8 cellular contexts compared by ENCODE assay signal in genomic region chr1:159944623-159945455, GRCh38. TPM values are rescaled to one million over a fixed set of nuclear protein-coding genes. Genes with fewer than 3 reads are reported as not detected.
DNase-seq lines count a peak whose midpoint lies in the region; ATAC-seq lines count a peak whose summit lies in the region.

No MANE protein-coding gene starts in this region.

- H3K27me3 ChIP-seq in right cardiac atrium (ENCODE audit: control insufficient read depth, insufficient read depth) (no peaks in the 10 kb centered on the region), skeletal muscle satellite cell (ENCODE audit: control insufficient read depth, insufficient read depth, low read length) (peaks cover 67% of the 10 kb centered on the region)

- H3K27ac ChIP-seq in right cardiac atrium (ENCODE audit: low read length), result no peak overlapping the region

- CTCF ChIA-PET in T-cell (lab: Charles Lee), result interaction anchor here (0.8 to 3.4 kb wide), 3 partner anchors 52 to 149 kb away, joined by 3 to 15 read pairs (median 5); no protein-coding TSS in a partner anchor

- H3K4me2 ChIP-seq in skeletal muscle satellite cell (ENCODE audit: low read length), result peak overlapping the region; percentile 91

- peaks cover 7 to 13% (median 12%) of the 10 kb centered on the region in 3 donors for H3K4me1 Mint-ChIP-seq in T-cell

- H3K4me3 ChIP-seq in right cardiac atrium (ENCODE audit: low read length) (peak overlapping the region; percentile 30), skeletal muscle satellite cell (ENCODE audit: low read length) (peak overlapping the region; percentile 70)

- peak overlapping the region; percentile 51 to 74 (median 62) for H3K4me3 Mint-ChIP-seq in T-cell

- no peaks in the 10 kb centered on the region for H3K9me3 ChIP-seq in right cardiac atrium (ENCODE audit: control insufficient read depth, low read length)
- no peaks in the 10 kb centered on the region for H3K9me3 ChIP-seq in skeletal muscle satellite cell (replicated peaks; ENCODE audit: low read length)

- peak overlapping the region in 1 of 2 donors; percentile 38 for H3K27ac Mint-ChIP-seq in T-cell

- 28% methylated on average over 11 of the region's 11 CpGs for WGBS in right cardiac atrium

- H3K36me3 ChIP-seq in skeletal muscle satellite cell (ENCODE audit: insufficient read depth, low read length), result no peaks in the 10 kb centered on the region

- ATAC-seq in T-cell (replicated peaks in 1 of 4), result no peak
- no peak for ATAC-seq in right cardiac atrium
- no peak for ATAC-seq in GM19023 (IDR thresholded peaks at IDR 0.05; ENCODE audit: unreplicated experiment)
- ATAC-seq in HG03196 (IDR thresholded peaks at IDR 0.05; ENCODE audit: unreplicated experiment), result no peak

- H3K36me3 Mint-ChIP-seq in T-cell, result no peaks in the 10 kb centered on the region

- H3K9ac ChIP-seq in skeletal muscle satellite cell (ENCODE audit: low read depth, low read length), result no peak overlapping the region

- intact Hi-C loops in right cardiac atrium (cut with DNase I), result no loop called here

- POLR2A ChIA-PET in T-cell (lab: Charles Lee), result no interaction called here

- peaks cover 30 to 40% of the 10 kb centered on the region in 2 donors for H3K27me3 Mint-ChIP-seq in T-cell

- peak; percentile 44 for DNase-seq in NCI-H2107 treated with DMSO at 0.1 percent for 48 hours (lab: John Stamatoyannopoulos, UW; ENCODE audit: unreplicated experiment)
- no peak for DNase-seq in NCI-H2107 (lab: John Stamatoyannopoulos, UW)
- DNase-seq in T-cell, result no peak
- DNase-seq in right cardiac atrium, result no peak
- no peak for DNase-seq in stimulated activated naive CD4-positive, alpha-beta T cell treated with Interleukin-2 at 50 U/mL for 16 hours (lab: John Stamatoyannopoulos, UW)

- no peaks in the 10 kb centered on the region for H3K9me3 Mint-ChIP-seq in T-cell

- no peaks in the 10 kb centered on the region for H3K4me1 ChIP-seq in right cardiac atrium (ENCODE audit: control insufficient read depth, insufficient read depth, low read length)
- H3K4me1 ChIP-seq in skeletal muscle satellite cell (ENCODE audit: control insufficient read depth, insufficient read depth, low read length), result peaks cover 8% of the 10 kb centered on the region

RNA-seq across cellular contexts. Expression of gene IGSF9, which starts 0.6 kb away (rescaled TPM):
- total RNA-seq in T-cell, result under 1 TPM in 3 of 5 donors, not detected in 2; 0.06 to 0.16 (median 0.12) TPM
- total RNA-seq in right cardiac atrium, result 1 to 10 TPM in 3 of 4 donors, under 1 TPM in 1; 0.17 to 2.7 (median 2.3) TPM
- polyA plus RNA-seq in right cardiac atrium, result 1.3 TPM
- not detected in 2 replicates for total RNA-seq in skeletal muscle satellite cell (2012; rRNA removed)

RNA-seq across cellular contexts. Expression of gene SLAMF9, which starts 9.2 kb away (rescaled TPM):
- total RNA-seq in T-cell, result not detected
- not detected for total RNA-seq in right cardiac atrium
- polyA plus RNA-seq in right cardiac atrium, result not detected
- not detected in 2 replicates for total RNA-seq in skeletal muscle satellite cell (2012; rRNA removed)

RNA-seq across cellular contexts. Expression of gene TAGLN2, which starts 19.5 kb away (rescaled TPM):
- 100 to 1,000 TPM; 210 to 372 (median 245) TPM for total RNA-seq in T-cell
- total RNA-seq in right cardiac atrium, result 100 to 1,000 TPM; 117 to 253 (median 162) TPM
- polyA plus RNA-seq in right cardiac atrium, result 186 TPM
- total RNA-seq in skeletal muscle satellite cell (2012; rRNA removed), result 259 and 441 TPM in 2 replicates

RNA-seq across cellular contexts. Expression of gene CFAP45, which starts 44.9 kb away (rescaled TPM):
- total RNA-seq in T-cell (1 to 10 TPM; 1.2 to 4.7 (median 1.5) TPM), right cardiac atrium (1 to 10 TPM; 3.4 to 5.6 (median 3.9) TPM)
- 9.4 TPM for polyA plus RNA-seq in right cardiac atrium
- 0.22 and 0.51 TPM in 2 replicates for total RNA-seq in skeletal muscle satellite cell (2012; rRNA removed)
